8 cellular contexts compared by ENCODE assay signal in the genomic region with DNA sequence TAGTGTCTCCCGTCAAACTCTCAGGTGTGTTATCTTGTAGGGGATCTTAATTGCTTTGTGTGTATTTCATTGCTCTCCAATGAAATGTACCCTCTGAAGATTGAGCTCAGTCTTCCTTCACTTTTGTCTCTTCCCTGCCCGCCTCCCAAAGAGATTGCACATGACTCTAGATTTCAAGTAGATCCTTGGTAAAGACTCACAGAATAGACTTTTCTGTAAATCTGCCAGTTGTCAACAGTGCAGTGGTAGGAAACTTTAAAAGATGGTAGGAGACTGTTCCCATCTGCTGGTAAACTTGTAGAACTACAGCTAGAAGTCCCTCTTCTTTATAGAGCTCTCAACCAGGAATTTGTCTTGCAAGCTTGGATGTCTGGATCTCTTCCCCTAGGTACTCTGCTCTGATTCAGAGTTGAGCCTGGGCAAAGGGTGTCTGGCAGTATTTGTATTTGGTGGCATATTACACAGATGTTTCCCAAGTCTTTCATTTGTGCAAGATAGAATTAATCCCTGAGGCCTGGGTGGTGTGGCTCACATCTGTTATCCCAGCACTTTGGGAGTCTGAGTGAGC. TPM values are rescaled to one million over a fixed set of nuclear protein-coding genes. Genes with fewer than 3 reads are reported as not detected.
A peak's percentile ranks its signal among the peaks of the same experiment; 100 is the strongest.
DNase-seq lines count a peak whose midpoint lies in the region; ATAC-seq and TF ChIP-seq lines count a peak whose summit lies in the region.

No MANE protein-coding gene starts in this region.

- no peaks in the 10 kb centered on the region for H4K20me1 ChIP-seq in MM.1S (ENCODE audit: insufficient read depth, low read length)

- no peak overlapping the region for H3K27ac ChIP-seq in MM.1S (ENCODE audit: low read length)

- no peak for TF ChIP-seq POLR2A in erythroblast (IDR thresholded peaks at IDR 0.05; ENCODE audit: low read length)

- intact Hi-C loops in Right ventricle myocardium inferior (cut with DNase I) (loop anchor here (10.0 kb wide), 1 partner anchor 118 kb away; no protein-coding TSS in a partner anchor), cardiac septum (cut with DNase I) (loop anchor here (5.0 kb wide), 1 partner anchor 225 kb away; no protein-coding TSS in a partner anchor)

- POLR2A ChIA-PET in naive thymus-derived CD8-positive, alpha-beta T cell (lab: Charles Lee) = interaction anchor here (0.5 kb wide), 1 partner anchor 23 kb away, joined by 4 read pairs; no protein-coding TSS in a partner anchor

- no peaks in the 10 kb centered on the region for H3K9me3 Mint-ChIP-seq in naive thymus-derived CD8-positive, alpha-beta T cell

- H3K27ac Mint-ChIP-seq in naive thymus-derived CD8-positive, alpha-beta T cell = no peak overlapping the region

- TF ChIP-seq CTCF in MM.1S (IDR thresholded peaks at IDR 0.05; ENCODE audit: low read length) = peak; percentile 67

- H3K4me3 ChIP-seq in MM.1S (ENCODE audit: low read length) = no peak overlapping the region

- no peak overlapping the region for H3K9ac ChIP-seq in MM.1S (ENCODE audit: low read length)

- H3K27me3 Mint-ChIP-seq in naive thymus-derived CD8-positive, alpha-beta T cell = peaks cover 0 to 4% (median 0%) of the 10 kb centered on the region in 5 donors

- H3K36me3 ChIP-seq in MM.1S (replicated peaks; ENCODE audit: insufficient read depth, low read length) = no peaks in the 10 kb centered on the region

- ATAC-seq in Right ventricle myocardium inferior = peak; percentile 79
- ATAC-seq in naive thymus-derived CD8-positive, alpha-beta T cell = peak; percentile 80 to 84
- ATAC-seq in HG02588 (IDR thresholded peaks at IDR 0.05; ENCODE audit: unreplicated experiment) = no peak
- ATAC-seq in HG03045 (IDR thresholded peaks at IDR 0.05; ENCODE audit: unreplicated experiment) = no peak

- no peaks in the 10 kb centered on the region for H3K4me1 ChIP-seq in MM.1S (ENCODE audit: low read length)

- H3K9me3 ChIP-seq in MM.1S (replicated peaks; ENCODE audit: insufficient read depth, low read length) = no peaks in the 10 kb centered on the region

- H3K27me3 ChIP-seq in MM.1S (replicated peaks; ENCODE audit: insufficient read depth, low read length) = no peaks in the 10 kb centered on the region

- no peak for DNase-seq in Right ventricle myocardium inferior (ENCODE audit: missing footprints)
- DNase-seq in cardiac septum (ENCODE audit: low spot score) = no peak
- peak; percentile 67 for DNase-seq in MM.1S
- DNase-seq in SIG-M5 treated with dmso at 0.1 percent for 504 hours (lab: John Stamatoyannopoulos, UW; ENCODE audit: unreplicated experiment) = peak; percentile 84
- peak; percentile 39 to 48 for DNase-seq in erythroblast (lab: John Stamatoyannopoulos, UW)
- peak in 3 of 10 donors; percentile 34 to 53 (median 51) for DNase-seq in naive thymus-derived CD8-positive, alpha-beta T cell

- H2AFZ ChIP-seq in MM.1S (ENCODE audit: low read length) = 0 out of 2 replicates have a peak overlapping the region, but pooled peaks have one; percentile 3

- H3K4me1 Mint-ChIP-seq in naive thymus-derived CD8-positive, alpha-beta T cell = peaks cover 4 to 8% (median 5%) of the 10 kb centered on the region in 4 donors

- H3K4me3 Mint-ChIP-seq in naive thymus-derived CD8-positive, alpha-beta T cell = no peak overlapping the region

- H3K36me3 Mint-ChIP-seq in naive thymus-derived CD8-positive, alpha-beta T cell = no peaks in the 10 kb centered on the region

- no peaks in the 10 kb centered on the region for H3K79me2 ChIP-seq in MM.1S (ENCODE audit: low read length)

- no peak overlapping the region for H3K4me2 ChIP-seq in MM.1S (ENCODE audit: low read depth, low read length)

- H3K9me2 ChIP-seq in MM.1S (replicated peaks; ENCODE audit: insufficient read depth, low read length) = no peaks in the 10 kb centered on the region

- H3F3A ChIP-seq in MM.1S (ENCODE audit: insufficient read depth, low read length) = no peaks in the 10 kb centered on the region

RNA-seq across cellular contexts. Expression of a gene that starts 9.6 kb away (rescaled TPM):
- total RNA-seq in Right ventricle myocardium inferior (not detected), cardiac septum (0.83 TPM)
- not detected for total RNA-seq in naive thymus-derived CD8-positive, alpha-beta T cell
- polyA plus RNA-seq in naive thymus-derived CD8-positive, alpha-beta T cell = not detected

RNA-seq across cellular contexts. Expression of a gene that starts 23.7 kb away (rescaled TPM):
- 18.0 TPM for total RNA-seq in Right ventricle myocardium inferior
- total RNA-seq in cardiac septum = 24.7 TPM
- 1 to 10 TPM; 1.6 to 2.1 TPM for total RNA-seq in naive thymus-derived CD8-positive, alpha-beta T cell
- polyA plus RNA-seq in naive thymus-derived CD8-positive, alpha-beta T cell = 1 to 10 TPM in 1 of 3 donors, under 1 TPM in 2; 0.13 to 2.0 (median 0.34) TPM

RNA-seq across cellular contexts. Expression of a gene that starts 51.2 kb away (rescaled TPM):
- total RNA-seq in Right ventricle myocardium inferior = not detected
- total RNA-seq in cardiac septum = not detected
- total RNA-seq in naive thymus-derived CD8-positive, alpha-beta T cell = not detected
- polyA plus RNA-seq in naive thymus-derived CD8-positive, alpha-beta T cell = not detected

Comparison
In these comparisons a context has a peak if more than half of its experiments do, and no peak if none do; other contexts are left out.
1. ATAC-seq: peak in Right ventricle myocardium inferior (single experiment) and naive thymus-derived CD8-positive, alpha-beta T cell (2 of 2); none in HG02588 (single experiment) and HG03045 (single experiment).
2. DNase-seq: peak in MM.1S (single experiment), SIG-M5 treated with dmso at 0.1 percent for 504 hours (single experiment) and erythroblast (2 of 2); none in Right ventricle myocardium inferior (single experiment) and cardiac septum (single experiment).